ENCODE assay signal across 22 cellular contexts in genomic region chr18:54530285-54530684, GRCh38.
"Had no signal": no experiment of that assay in that cellular context is flagged by ENCODE, and none has a peak within 500 bp of the region (broad histone marks: within the 10 kb centered on the region; RNA-seq: fewer than 3 reads in every experiment).

No MANE protein-coding gene starts in this region.

- DNase-seq: activated CD4-positive, alpha-beta T cell treated with anti-CD3 and anti-CD28 coated beads for 1 hour; activated naive CD4-positive, alpha-beta T cell; activated T-cell treated with anti-CD3 and anti-CD28 coated beads for 4 hours; activated T-cell treated with anti-CD3 and anti-CD28 coated beads, Interleukin-2, amount 50 U/mL, for 72 hours; central memory CD4-positive, alpha-beta T cell; foreskin keratinocyte; heart right ventricle; left cardiac atrium; left ventricle myocardium superior; posterior cingulate gyrus; right cardiac atrium; stimulated activated CD4-positive, alpha-beta T cell treated with anti-CD3 and anti-CD28 coated beads, Interleukin-15, amount 100 ng/mL, for 24 hours; stimulated activated CD4-positive, alpha-beta T cell treated with anti-CD3 and anti-CD28 coated beads, Interleukin-2, amount 100 ng/mL, for 24 hours; stimulated activated naive B cell treated with anti-CD40 and anti-IgM and Interleukin-4, amounts not matched to agents 10 μg/mL and 1 μg/mL and 100 μg/mL, for 72 hours; tibial artery; upper lobe of right lung had no signal

- H3K27me3 ChIP-seq: breast epithelium, esophagus muscularis mucosa, foreskin keratinocyte, suprapubic skin, tibial artery, upper lobe of right lung had no signal

- H3K4me3 Mint-ChIP-seq: activated T-cell treated with anti-CD3 and anti-CD28 coated beads, Interleukin-2, amount 50 U/mL, for 72 hours; nephron; stimulated activated naive B cell treated with anti-CD40 and anti-IgM and Interleukin-4, amounts not matched to agents 10 μg/mL and 1 μg/mL and 100 μg/mL, for 72 hours had no signal

- ATAC-seq: activated naive CD4-positive, alpha-beta T cell treated with anti-CD3 and anti-CD28 coated beads, Interleukin-2, amount 50 U/mL, for 72 hours; activated T-cell treated with anti-CD3 and anti-CD28 coated beads, Interleukin-2, amount 50 U/mL, for 72 hours; foreskin keratinocyte; heart right ventricle; left cardiac atrium; left ventricle myocardium superior; right cardiac atrium; stimulated activated naive B cell treated with anti-CD40 and anti-IgM and Interleukin-4, amounts not matched to agents 10 μg/mL and 1 μg/mL and 100 μg/mL, for 72 hours; upper lobe of right lung had no signal

- H3K36me3 ChIP-seq: breast epithelium, esophagus muscularis mucosa, heart right ventricle, suprapubic skin, tibial artery, upper lobe of right lung had no signal

- H3K4me1 ChIP-seq: breast epithelium, esophagus muscularis mucosa, foreskin keratinocyte, heart right ventricle, suprapubic skin, tibial artery, upper lobe of right lung had no signal

- H3K36me3 Mint-ChIP-seq: activated naive CD4-positive, alpha-beta T cell treated with anti-CD3 and anti-CD28 coated beads, Interleukin-2, amount 50 U/mL, for 72 hours; stimulated activated naive B cell treated with anti-CD40 and anti-IgM and Interleukin-4, amounts not matched to agents 10 μg/mL and 1 μg/mL and 100 μg/mL, for 72 hours had no signal

- FAIRE-seq: keratinocyte had no signal

- H3K9me3 ChIP-seq: breast epithelium, suprapubic skin, tibial artery, upper lobe of right lung had no signal

- H3K9me3 Mint-ChIP-seq: activated naive CD4-positive, alpha-beta T cell treated with anti-CD3 and anti-CD28 coated beads, Interleukin-2, amount 50 U/mL, for 72 hours; activated T-cell treated with anti-CD3 and anti-CD28 coated beads, Interleukin-2, amount 50 U/mL, for 72 hours; nephron; stimulated activated naive B cell treated with anti-CD40 and anti-IgM and Interleukin-4, amounts not matched to agents 10 μg/mL and 1 μg/mL and 100 μg/mL, for 72 hours had no signal

- H3K27ac ChIP-seq: breast epithelium, esophagus muscularis mucosa, foreskin keratinocyte, heart right ventricle, suprapubic skin, tibial artery, upper lobe of right lung had no signal

- H3K27ac Mint-ChIP-seq: activated naive CD4-positive, alpha-beta T cell treated with anti-CD3 and anti-CD28 coated beads, Interleukin-2, amount 50 U/mL, for 72 hours; activated T-cell treated with anti-CD3 and anti-CD28 coated beads, Interleukin-2, amount 50 U/mL, for 72 hours; stimulated activated naive B cell treated with anti-CD40 and anti-IgM and Interleukin-4, amounts not matched to agents 10 μg/mL and 1 μg/mL and 100 μg/mL, for 72 hours had no signal

- H3K4me3 ChIP-seq: breast epithelium, esophagus muscularis mucosa, heart right ventricle, suprapubic skin, tibial artery, upper lobe of right lung had no signal

- H3K4me1 Mint-ChIP-seq: nephron had no signal
